Comparison of ENCODE assay signal across 17 cellular contexts in genomic region chrX:8741981-8742380, GRCh38. TPM values are rescaled to one million over a fixed set of nuclear protein-coding genes. Genes with fewer than 3 reads are reported as not detected.
A peak's percentile ranks its signal among the peaks of the same experiment; 100 is the strongest.
DNase-seq lines count a peak whose midpoint lies in the region; ATAC-seq and TF ChIP-seq lines count a peak whose summit lies in the region.
"Had no signal": no experiment of that assay in that cellular context is flagged by ENCODE, and none has a peak within 500 bp of the region (broad histone marks: within the 10 kb centered on the region; RNA-seq: fewer than 3 reads in every experiment).

No MANE protein-coding gene starts in this region.

- H2BK5ac ChIP-seq in neuronal stem cell (ENCODE audit: low read length): no peak overlapping the region

- CTCF ChIA-PET in OCI-LY7 (lab: Charles Lee; ENCODE audit: unreplicated experiment): no interaction called here

- no TSS peak for BruUV-seq in OCI-LY7 (replicated peaks; lab: Mats Ljungman, UMichigan)

- H2BK12ac ChIP-seq in neuronal stem cell (ENCODE audit: low read length): no peak overlapping the region

- no CpG with 5 or more reads among the region's 10 CpGs for WGBS in neuronal stem cell (ENCODE audit: extremely low coverage in 2 of 2, insufficient read length in 2 of 2, insufficient replicate concordance in 1 of 2), 2 donors

- H3K79me1 ChIP-seq in neuronal stem cell (ENCODE audit: low read depth, low read length): no peaks in the 10 kb centered on the region

- H3K9ac ChIP-seq in neuronal stem cell (ENCODE audit: low read depth, low read length, poor library complexity): peak overlapping the region; percentile 30
- H3K9ac ChIP-seq: BLaER1 treated with 17β-estradiol and CSF1 and Interleukin-3, amounts not matched to agents 10 nM and 100 nM had no signal

- H3K27ac ChIP-seq in neuronal stem cell (replicated peaks; ENCODE audit: low read length) (no peak overlapping the region), OCI-LY7 (ENCODE audit: low read depth, low read length, poor library complexity, severe bottlenecking) (no peak overlapping the region)
- H3K27ac ChIP-seq: BLaER1 treated with 17β-estradiol and CSF1 and Interleukin-3, amounts not matched to agents 10 nM and 100 nM; HL-60 had no signal

- POLR2A ChIA-PET in OCI-LY7 (lab: Charles Lee): no interaction called here

- H2AFZ ChIP-seq in neuronal stem cell (ENCODE audit: low read length): no peak overlapping the region
- no peak overlapping the region for H2AFZ ChIP-seq in OCI-LY7 (ENCODE audit: low read length)
- H2AFZ ChIP-seq: GM23338 had no signal

- no peaks in the 10 kb centered on the region for H3K79me2 ChIP-seq in OCI-LY7 (ENCODE audit: insufficient read depth, low read depth, low read length)

- H3K4me2 ChIP-seq in neuronal stem cell (ENCODE audit: insufficient read depth, low read length, poor library complexity, severe bottlenecking) (no peak overlapping the region), OCI-LY7 (ENCODE audit: low read length) (no peak overlapping the region)
- H3K4me2 ChIP-seq: BLaER1 treated with 17β-estradiol and CSF1 and Interleukin-3, amounts not matched to agents 10 nM and 100 nM; GM23338 had no signal

- H2BK120ac ChIP-seq in neuronal stem cell (ENCODE audit: low read depth, low read length): no peak overlapping the region

- no peaks in the 10 kb centered on the region for H3K27me3 ChIP-seq in neuronal stem cell (ENCODE audit: control insufficient read depth in 3 of 3, insufficient read depth in 3 of 3, low read depth in 1 of 3, low read length in 3 of 3)
- H3K27me3 ChIP-seq: BLaER1 treated with 17β-estradiol and CSF1 and Interleukin-3, amounts not matched to agents 10 nM and 100 nM had no signal

- no peak overlapping the region for H4K8ac ChIP-seq in neuronal stem cell (ENCODE audit: low read depth, low read length)

- H2AK5ac ChIP-seq in neuronal stem cell (ENCODE audit: low read depth, low read length): no peak overlapping the region

- ATAC-seq in GM19351 (IDR thresholded peaks at IDR 0.05; ENCODE audit: unreplicated experiment) (peak; percentile 55), GM21717 (IDR thresholded peaks at IDR 0.05; ENCODE audit: unreplicated experiment) (no peak)
- ATAC-seq: GM23338 had no signal

- no peak overlapping the region for H3K4ac ChIP-seq in neuronal stem cell (ENCODE audit: low read length)

- no peak for TF ChIP-seq CTCF in OCI-LY7 (conservative IDR thresholded peaks at IDR 0.05; ENCODE audit: low read length)

- no peaks in the 10 kb centered on the region for H3K36me3 ChIP-seq in neuronal stem cell (replicated peaks in 1 of 2; ENCODE audit: control insufficient read depth in 2 of 2, insufficient read depth in 2 of 2, low read length in 2 of 2)
- H3K36me3 ChIP-seq in OCI-LY7 (ENCODE audit: insufficient read depth, low read length): no peaks in the 10 kb centered on the region
- H3K36me3 ChIP-seq: BLaER1 treated with 17β-estradiol and CSF1 and Interleukin-3, amounts not matched to agents 10 nM and 100 nM had no signal

- H4K20me1 ChIP-seq in OCI-LY7 (ENCODE audit: insufficient read depth, low read length): no peaks in the 10 kb centered on the region
- H4K20me1 ChIP-seq: BLaER1 treated with 17β-estradiol and CSF1 and Interleukin-3, amounts not matched to agents 10 nM and 100 nM had no signal

- intact Hi-C loops in OCI-LY7 (cut with micrococcal nuclease; ENCODE audit: unreplicated experiment): loop anchor here (5.0 kb wide), 1 partner anchor 70 kb away; no protein-coding TSS in a partner anchor

- no peak overlapping the region for H3K14ac ChIP-seq in neuronal stem cell (ENCODE audit: low read length)

- H3K9me2 ChIP-seq in OCI-LY7 (ENCODE audit: insufficient read depth, low read length): no peaks in the 10 kb centered on the region

- H2BK15ac ChIP-seq in neuronal stem cell (ENCODE audit: low read length): no peak overlapping the region

- H3K23ac ChIP-seq in neuronal stem cell (ENCODE audit: low read depth, low read length, poor library complexity): no peak overlapping the region

- H3K4me3 ChIP-seq in neuronal stem cell (ENCODE audit: low read length in 2 of 2) (no peak overlapping the region), OCI-LY7 (ENCODE audit: low read depth, low read length, poor library complexity, severe bottlenecking) (no peak overlapping the region)
- H3K4me3 ChIP-seq: BLaER1 treated with 17β-estradiol and CSF1 and Interleukin-3, amounts not matched to agents 10 nM and 100 nM; GM23338 had no signal

- no peaks in the 10 kb centered on the region for H3K9me3 ChIP-seq in neuronal stem cell (replicated peaks in 1 of 2; ENCODE audit: control insufficient read depth in 2 of 2, insufficient read depth in 1 of 2, low read depth in 1 of 2, low read length in 2 of 2)
- H3K9me3 ChIP-seq in OCI-LY7 (ENCODE audit: low read length): no peaks in the 10 kb centered on the region
- H3K9me3 ChIP-seq: BLaER1 treated with 17β-estradiol and CSF1 and Interleukin-3, amounts not matched to agents 10 nM and 100 nM had no signal

- H3K4me1 ChIP-seq in neuronal stem cell (ENCODE audit: control insufficient read depth in 2 of 2, insufficient read depth in 1 of 2, low read depth in 1 of 2, low read length in 2 of 2): no peaks in the 10 kb centered on the region
- H3K4me1 ChIP-seq in OCI-LY7 (ENCODE audit: insufficient read depth, low read length, poor library complexity, severe bottlenecking): no peaks in the 10 kb centered on the region
- H3K4me1 ChIP-seq: BLaER1 treated with 17β-estradiol and CSF1 and Interleukin-3, amounts not matched to agents 10 nM and 100 nM had no signal

- DNase-seq in NCI-H526 (lab: John Stamatoyannopoulos, UW) (peak; percentile 49 to 81), NOMO-1 treated with dmso at 0.1 percent for 144 hours (lab: John Stamatoyannopoulos, UW; ENCODE audit: unreplicated experiment) (peak; percentile 81), neuronal stem cell (ENCODE audit: low spot score) (no peak), OCI-LY7 (ENCODE audit: low spot score) (no peak)
- no peak for DNase-seq in stimulated activated CD4-positive, alpha-beta T cell treated with anti-CD3 and anti-CD28 coated beads, Interleukin-1b, Interleukin-23, amount 100 ng/mL, for 48 hours
- DNase-seq: ACHN; Calu3; CD4-positive, CD25-positive, alpha-beta regulatory T cell; DMS 273 treated with DMSO at 0.1 percent for 48 hours; H7 had no signal

- H3K18ac ChIP-seq in neuronal stem cell (ENCODE audit: low read length): no peak overlapping the region

- H4K91ac ChIP-seq in neuronal stem cell (ENCODE audit: low read depth, low read length, poor library complexity): no peak overlapping the region

RNA-seq across cellular contexts. Expression of gene ANOS1, which starts 10.0 kb away (rescaled TPM):
- polyA plus RNA-seq in neuronal stem cell (2013, experiment 1 of 2): 15.9 TPM
- 15.9 TPM for polyA plus RNA-seq in neuronal stem cell (2013, experiment 2 of 2)
- not detected in 2 replicates for total RNA-seq in OCI-LY7 (2014; rRNA removed; shearing (Covaris generic))
- total RNA-seq in OCI-LY7 (2022): 0.11 TPM in 1 of 2 replicates, not detected in the other
- total RNA-seq: CD4-positive, CD25-positive, alpha-beta regulatory T cell; G401 had no signal
- polyA plus RNA-seq: CD4-positive, CD25-positive, alpha-beta regulatory T cell had no signal

RNA-seq across cellular contexts. Expression of gene FAM9A, which starts 59.2 kb away (rescaled TPM):
- polyA plus RNA-seq in neuronal stem cell (2013, experiment 1 of 2): not detected
- polyA plus RNA-seq in neuronal stem cell (2013, experiment 2 of 2): not detected
- not detected in 2 replicates for total RNA-seq in OCI-LY7 (2014; rRNA removed; shearing (Covaris generic))
- not detected in 2 replicates for total RNA-seq in OCI-LY7 (2022)
- total RNA-seq: A172; Calu3; CD4-positive, CD25-positive, alpha-beta regulatory T cell; G401; GM23338; H7 had no signal
- polyA plus RNA-seq: CD4-positive, CD25-positive, alpha-beta regulatory T cell; GM23338 had no signal

Comparison
In these comparisons a context has a peak if more than half of its experiments do, and no peak if none do; other contexts are left out.
1. DNase-seq: peak in NCI-H526 (2 of 2) and NOMO-1 treated with dmso at 0.1 percent for 144 hours (single experiment); none in neuronal stem cell (single experiment), stimulated activated CD4-positive, alpha-beta T cell treated with anti-CD3 and anti-CD28 coated beads, Interleukin-1b, Interleukin-23, amount 100 ng/mL, for 48 hours (single experiment) and OCI-LY7 (single experiment).